ENCODE assay signal across 8 cellular contexts in genomic region chr15:45522931-45523331, GRCh38. TPM values are rescaled to one million over a fixed set of nuclear protein-coding genes. Genes with fewer than 3 reads are reported as not detected.
A peak's percentile ranks its signal among the peaks of the same experiment; 100 is the strongest.
DNase-seq lines count a peak whose midpoint lies in the region; ATAC-seq and TF ChIP-seq lines count a peak whose summit lies in the region.

No MANE protein-coding gene starts in this region.

- H3K4me3 ChIP-seq in right atrium auricular region: peak overlapping the region; percentile 72 to 77
- H3K4me3 ChIP-seq in retinal pigment epithelial cell (ENCODE audit: low read length): peak overlapping the region; percentile 60

- no peak for TF ChIP-seq CTCF in C4-2B (conservative IDR thresholded peaks at IDR 0.05)
- TF ChIP-seq CTCF in right atrium auricular region (IDR thresholded peaks at IDR 0.05): no peak
- no peak for TF ChIP-seq CTCF in retinal pigment epithelial cell (conservative IDR thresholded peaks at IDR 0.05; ENCODE audit: low read depth, low read length)

- peak overlapping the region; percentile 66 for H3K27ac Mint-ChIP-seq in activated T-helper 1 cell treated with anti-CD3 and anti-CD28 coated beads, Interleukin-12 subunit alpha, Interleukin-12 subunit beta, Interleukin-2, Interleukin-4 antibody, amounts not matched to agents 30 ng/mL and 10 ng/mL and 1 ng/mL, durations not matched to agents 14 hours and 24 hours and 36 hours

- no peak for ATAC-seq in GM21619 (IDR thresholded peaks at IDR 0.05; ENCODE audit: unreplicated experiment)

- H3K36me3 ChIP-seq in right atrium auricular region: no peaks in the 10 kb centered on the region

- H3K4me3 Mint-ChIP-seq in activated T-helper 1 cell treated with anti-CD3 and anti-CD28 coated beads, Interleukin-12 subunit alpha, Interleukin-12 subunit beta, Interleukin-2, Interleukin-4 antibody, amounts not matched to agents 30 ng/mL and 10 ng/mL and 1 ng/mL, durations not matched to agents 14 hours and 24 hours and 36 hours: peak overlapping the region; percentile 86

- peaks cover 22% of the 10 kb centered on the region for H3K4me1 Mint-ChIP-seq in activated T-helper 1 cell treated with anti-CD3 and anti-CD28 coated beads, Interleukin-12 subunit alpha, Interleukin-12 subunit beta, Interleukin-2, Interleukin-4 antibody, amounts not matched to agents 30 ng/mL and 10 ng/mL and 1 ng/mL, durations not matched to agents 14 hours and 24 hours and 36 hours (ENCODE audit: low read depth)

- H3K27ac ChIP-seq in C4-2B (peak overlapping the region; percentile 91), right atrium auricular region (peak overlapping the region; percentile 84 to 89)

- H3K4me1 ChIP-seq in right atrium auricular region: peaks cover 0 to 15% of the 10 kb centered on the region in 2 donors

- H3K36me3 Mint-ChIP-seq in activated T-helper 1 cell treated with anti-CD3 and anti-CD28 coated beads, Interleukin-12 subunit alpha, Interleukin-12 subunit beta, Interleukin-2, Interleukin-4 antibody, amounts not matched to agents 30 ng/mL and 10 ng/mL and 1 ng/mL, durations not matched to agents 14 hours and 24 hours and 36 hours (ENCODE audit: low read depth): no peaks in the 10 kb centered on the region

- no peaks in the 10 kb centered on the region for H3K9me3 Mint-ChIP-seq in activated T-helper 1 cell treated with anti-CD3 and anti-CD28 coated beads, Interleukin-12 subunit alpha, Interleukin-12 subunit beta, Interleukin-2, Interleukin-4 antibody, amounts not matched to agents 30 ng/mL and 10 ng/mL and 1 ng/mL, durations not matched to agents 14 hours and 24 hours and 36 hours

- peaks cover 25% of the 10 kb centered on the region for H3K27me3 Mint-ChIP-seq in activated T-helper 1 cell treated with anti-CD3 and anti-CD28 coated beads, Interleukin-12 subunit alpha, Interleukin-12 subunit beta, Interleukin-2, Interleukin-4 antibody, amounts not matched to agents 30 ng/mL and 10 ng/mL and 1 ng/mL, durations not matched to agents 14 hours and 24 hours and 36 hours (ENCODE audit: insufficient read depth)

- POLR2A ChIA-PET in HEK293T (lab: Yijun Ruan, JAX): interaction anchor here (1.0 kb wide), 1 partner anchor 65 kb away, joined by 4 read pairs; the partner anchor contains the start of gene BLOC1S6

- peak; percentile 19 for DNase-seq in HEK293T (ENCODE audit: extremely low spot score)
- DNase-seq in activated T-helper 1 cell treated with anti-CD3 and anti-CD28 coated beads, Interleukin-12 subunit alpha, Interleukin-12 subunit beta, Interleukin-2, Interleukin-4 antibody, amounts not matched to agents 30 ng/mL and 10 ng/mL and 1 ng/mL, durations not matched to agents 14 hours and 24 hours and 36 hours (ENCODE audit: low spot score): no peak
- no peak for DNase-seq in right atrium auricular region (ENCODE audit: low spot score)
- DNase-seq in retinal pigment epithelial cell (ENCODE audit: low read depth): no peak
- DNase-seq in kidney tubule cell (ENCODE audit: low spot score): no peak
- no peak for DNase-seq in central memory CD4-positive, alpha-beta T cell

- no peaks in the 10 kb centered on the region for H3K27me3 ChIP-seq in right atrium auricular region

- CTCF ChIA-PET in HEK293T (lab: Yijun Ruan, JAX): no interaction called here

- no peaks in the 10 kb centered on the region for H3K9me3 ChIP-seq in right atrium auricular region

- intact Hi-C loops in activated T-helper 1 cell treated with anti-CD3 and anti-CD28 coated beads, Interleukin-12 subunit alpha, Interleukin-12 subunit beta, Interleukin-2, Interleukin-4 antibody, amounts not matched to agents 30 ng/mL and 10 ng/mL and 1 ng/mL, durations not matched to agents 14 hours and 24 hours and 36 hours (cut with micrococcal nuclease): loop anchor here (1.0 kb wide), 4 partner anchors 64 to 244 kb away; partner anchors contain the start of gene BLOC1S6

TF ChIP-seq in HEK293T, 16 proteins besides CTCF, POLR2A, EP300 and RAD21:
- no peak for TF ChIP-seq LEF1 (IDR thresholded peaks at IDR 0.05; ENCODE audit: borderline replicate concordance)
- no peak for TF ChIP-seq L3MBTL2 (conservative IDR thresholded peaks at IDR 0.05)
- TF ChIP-seq CTBP1 (IDR thresholded peaks at IDR 0.05; ENCODE audit: borderline replicate concordance): no peak
- no peak for TF ChIP-seq FOXA1 (IDR thresholded peaks at IDR 0.05)
- TF ChIP-seq NFRKB (IDR thresholded peaks at IDR 0.05): no peak
- TF ChIP-seq FOXK2 (IDR thresholded peaks at IDR 0.05): no peak
- no peak for TF ChIP-seq SUZ12 (IDR thresholded peaks at IDR 0.05)
- no peak for TF ChIP-seq ZNF384 (IDR thresholded peaks at IDR 0.05)
- no peak for TF ChIP-seq ARNT (IDR thresholded peaks at IDR 0.05)
- no peak for TF ChIP-seq BHLHE40 (IDR thresholded peaks at IDR 0.05; ENCODE audit: borderline replicate concordance)
- no peak for TF ChIP-seq HDGF (IDR thresholded peaks at IDR 0.05; ENCODE audit: borderline replicate concordance)
- no peak for TF ChIP-seq TARDBP (IDR thresholded peaks at IDR 0.05)
- TF ChIP-seq ELF4 (IDR thresholded peaks at IDR 0.05): no peak
- TF ChIP-seq SP1 (IDR thresholded peaks at IDR 0.05): no peak
- no peak for TF ChIP-seq PKNOX1 (IDR thresholded peaks at IDR 0.05)
- no peak for TF ChIP-seq FOXM1 (IDR thresholded peaks at IDR 0.05; ENCODE audit: borderline replicate concordance)

RNA-seq across cellular contexts. Expression of gene SLC30A4, which starts 0.4 kb away (rescaled TPM):
- 1.6 and 2.1 TPM in 2 replicates for total RNA-seq in activated T-helper 1 cell treated with anti-CD3 and anti-CD28 coated beads, Interleukin-12 subunit alpha, Interleukin-12 subunit beta, Interleukin-2, Interleukin-4 antibody, amounts not matched to agents 30 ng/mL and 10 ng/mL and 1 ng/mL, durations not matched to agents 14 hours and 24 hours and 36 hours
- 1 to 10 TPM; 4.1 to 4.9 TPM for total RNA-seq in right atrium auricular region
